In genomic region chr19:991174-991931, GRCh38 we compare ENCODE assay signal across 8 cellular contexts.
A peak's percentile ranks its signal among the peaks of the same experiment; 100 is the strongest.
DNase-seq lines count a peak whose midpoint lies in the region; ATAC-seq, FAIRE-seq and TF ChIP-seq lines count a peak whose summit lies in the region.

No MANE protein-coding gene starts in this region.

- no peak for ATAC-seq in HG03457 (IDR thresholded peaks at IDR 0.05; ENCODE audit: unreplicated experiment)

- no peak for TF ChIP-seq CTCF in D721Med (IDR thresholded peaks at IDR 0.05; ENCODE audit: insufficient read depth, missing control alignments)

- FAIRE-seq in D721Med (lab: Jason Lieb, UNC) = no peak

- DNase-seq in HCEC 1CT (peak; percentile 43), DMS153 treated with DMSO at 0.1 percent for 48 hours (lab: John Stamatoyannopoulos, UW; ENCODE audit: unreplicated experiment) (no peak), D721Med (ENCODE audit: insufficient read length, low spot score) (no peak), HuH-7.5 (ENCODE audit: low spot score) (no peak)
- DNase-seq in activated CD4-positive, alpha-beta T cell treated with anti-CD3 and anti-CD28 coated beads for 1 hour = peak; percentile 34
- DNase-seq in effector CD4-positive, alpha-beta T cell = peak; percentile 49
- peak; percentile 59 to 75 for DNase-seq in stimulated activated CD4-positive, alpha-beta T cell treated with anti-CD3 and anti-CD28 coated beads, Interleukin-2, amount 100 ng/mL, for 48 hours

Comparison
In these comparisons a context has a peak if more than half of its experiments do, and no peak if none do; other contexts are left out.
1. DNase-seq: peak in HCEC 1CT (single experiment), activated CD4-positive, alpha-beta T cell treated with anti-CD3 and anti-CD28 coated beads for 1 hour (single experiment), effector CD4-positive, alpha-beta T cell (single experiment) and stimulated activated CD4-positive, alpha-beta T cell treated with anti-CD3 and anti-CD28 coated beads, Interleukin-2, amount 100 ng/mL, for 48 hours (2 of 2); none in DMS153 treated with DMSO at 0.1 percent for 48 hours (single experiment), D721Med (single experiment) and HuH-7.5 (single experiment).